In the genomic region with DNA sequence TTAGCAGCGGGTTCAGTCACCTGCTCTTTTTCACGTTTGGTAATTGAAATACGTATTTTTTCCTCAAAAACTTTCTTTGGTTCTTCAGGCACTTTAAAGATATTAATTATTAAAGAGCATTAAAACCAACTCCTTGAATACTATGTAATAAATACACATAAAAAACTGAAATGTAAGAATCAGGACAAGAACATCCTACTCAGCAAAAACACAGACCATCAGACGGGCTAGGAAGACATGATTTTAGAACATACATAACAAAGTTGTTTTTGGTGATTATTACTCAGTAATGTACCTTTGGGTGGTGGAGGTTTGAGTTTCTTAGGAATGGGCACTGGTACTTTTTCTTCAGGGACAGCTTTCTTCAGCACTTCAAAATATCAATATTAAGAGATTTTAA, we compare ENCODE assay signal across 23 cellular contexts.
"Had no signal": no experiment of that assay in that cellular context is flagged by ENCODE, and none has a peak within 500 bp of the region (broad histone marks: within the 10 kb centered on the region; RNA-seq: fewer than 3 reads in every experiment).

No MANE protein-coding gene starts in this region.

- FAIRE-seq: endometrium, frontal cortex, islet of Langerhans, keratinocyte had no signal

- ATAC-seq: effector memory CD8-positive, alpha-beta T cell; esophagus mucosa; foreskin keratinocyte; gastroesophageal sphincter; heart right ventricle; left cardiac atrium; left lung; left ventricle myocardium superior; lower lobe of right lung; naive thymus-derived CD4-positive, alpha-beta T cell had no signal

- H3K27ac ChIP-seq: colonic mucosa, epithelial cell of prostate, foreskin keratinocyte, gastroesophageal sphincter, heart right ventricle, left lung, lower lobe of right lung had no signal

- H3K36me3 ChIP-seq: colonic mucosa, gastroesophageal sphincter, left lung had no signal

- H3K9me3 ChIP-seq: colonic mucosa, gastroesophageal sphincter, heart right ventricle, left lung, lower lobe of right lung had no signal

- DNase-seq: colonic mucosa; cortex of kidney; effector CD8-positive, alpha-beta T cell; effector memory CD8-positive, alpha-beta T cell; endodermal cell; erythroblast; foreskin keratinocyte; heart right ventricle; hippocampal formation; left cardiac atrium; left lung; left ventricle myocardium superior; lower lobe of right lung; mesendoderm; midbrain; naive thymus-derived CD4-positive, alpha-beta T cell had no signal

- H3K4me3 ChIP-seq: colonic mucosa, gastroesophageal sphincter, heart right ventricle, left lung, lower lobe of right lung had no signal

- H3K4me1 ChIP-seq: colonic mucosa, foreskin keratinocyte, gastroesophageal sphincter, left lung, lower lobe of right lung had no signal

- H3K27me3 ChIP-seq: colonic mucosa, gastroesophageal sphincter, heart right ventricle, left lung had no signal
